23 cellular contexts compared by ENCODE assay signal in genomic region chr16:56204836-56205235, GRCh38. TPM values are rescaled to one million over a fixed set of nuclear protein-coding genes. Genes with fewer than 3 reads are reported as not detected.
A peak's percentile ranks its signal among the peaks of the same experiment; 100 is the strongest.
DNase-seq lines count a peak whose midpoint lies in the region; ATAC-seq, FAIRE-seq and TF ChIP-seq lines count a peak whose summit lies in the region.
"Had no signal": no experiment of that assay in that cellular context is flagged by ENCODE, and none has a peak within 500 bp of the region (broad histone marks: within the 10 kb centered on the region; RNA-seq: fewer than 3 reads in every experiment).

No MANE protein-coding gene starts in this region.

- H2AFZ ChIP-seq in H1 (ENCODE audit: low read length), result no peak overlapping the region
- H2AFZ ChIP-seq: GM23338 had no signal

- H3K4me1 ChIP-seq in H1 (replicated peaks in 1 of 4; ENCODE audit: control insufficient read depth in 3 of 4, insufficient read depth in 4 of 4, low read length in 3 of 4) (no peaks in the 10 kb centered on the region), transverse colon (peaks cover 0 to 12% (median 2%) of the 10 kb centered on the region in 4 donors)
- H3K4me1 ChIP-seq: A549, HAP-1 had no signal

- no peak overlapping the region for H2BK120ac ChIP-seq in H1 (replicated peaks; ENCODE audit: low read depth, low read length)

- ATAC-seq in GM18907 (IDR thresholded peaks at IDR 0.05; ENCODE audit: unreplicated experiment), result no peak
- ATAC-seq: A549, GM12878, GM23338 had no signal

- no peak overlapping the region for H2BK15ac ChIP-seq in H1 (ENCODE audit: low read length)

- no peak overlapping the region for H2BK5ac ChIP-seq in H1 (ENCODE audit: low read depth, low read length)

- H3K79me2 ChIP-seq in H1 (ENCODE audit: control insufficient read depth in 1 of 2, insufficient read depth in 2 of 2, low read length in 2 of 2), result peaks cover 0 to 16% of the 10 kb centered on the region in 2 experiments; a peak in 2 of 4 replicates

- TF ChIP-seq EP300 in H1 (IDR thresholded peaks at IDR 0.05; ENCODE audit: borderline replicate concordance in 1 of 2, low read depth in 2 of 2, low read length in 2 of 2) (no peak), transverse colon (IDR thresholded peaks at IDR 0.05; ENCODE audit: low read depth) (no peak)

- no peaks in the 10 kb centered on the region for H3K9me3 ChIP-seq in H1 (ENCODE audit: insufficient read depth in 2 of 2, low read depth in 1 of 2, low read length in 1 of 2)
- no peaks in the 10 kb centered on the region for H3K9me3 ChIP-seq in transverse colon
- H3K9me3 ChIP-seq: A549, HAP-1 had no signal

- H3K56ac ChIP-seq in H1 (replicated peaks; ENCODE audit: insufficient read length, low read depth, low read length), result no peak overlapping the region

- intact Hi-C loops in transverse colon (cut with DNase I; ENCODE audit: low total_unique reads), result no loop called here

- WGBS in H1 (ENCODE audit: extremely low coverage in 1 of 2, insufficient coverage in 1 of 2, insufficient read length in 1 of 2, insufficient replicate concordance in 2 of 2, low coverage in 1 of 2, low lambda C conversion rate in 2 of 2, missing lambda C conversion rate in 1 of 2), 2 experiments, result 85% methylated on average over 5 of the region's 5 CpGs; no CpG with 5 or more reads in 1 of the 2 experiments
- WGBS in transverse colon (ENCODE audit: low coverage in 1 of 2), 2 donors, result 61 to 78% methylated on average over 5 of the region's 5 CpGs

- H4K20me1 ChIP-seq in H1 (replicated peaks in 1 of 2; ENCODE audit: control insufficient read depth in 1 of 2, insufficient read depth in 2 of 2, low read length in 2 of 2), result no peaks in the 10 kb centered on the region

- no peak overlapping the region for H3K4me2 ChIP-seq in H1 (ENCODE audit: insufficient read depth in 1 of 2, low read depth in 2 of 2, low read length in 2 of 2)
- H3K4me2 ChIP-seq: A549, GM23338 had no signal

- H3K79me1 ChIP-seq in H1 (ENCODE audit: low read depth, low read length), result peaks cover 8% of the 10 kb centered on the region

- no peaks in the 10 kb centered on the region for H3K23me2 ChIP-seq in H1 (ENCODE audit: low read depth, low read length)

- H4K5ac ChIP-seq in H1 (ENCODE audit: insufficient read length, low read depth, low read length), result no peak overlapping the region

- no peak overlapping the region for H3K23ac ChIP-seq in H1 (ENCODE audit: insufficient read length)

- TF ChIP-seq POLR2A in H1 (IDR thresholded peaks at IDR 0.05; ENCODE audit: control extremely low read depth in 1 of 2, low read depth in 2 of 2, low read length in 2 of 2), result no peak
- TF ChIP-seq POLR2A in transverse colon (IDR thresholded peaks at IDR 0.05), result no peak

- no peak overlapping the region for H4K91ac ChIP-seq in H1 (replicated peaks; ENCODE audit: insufficient read length, low read length)

- no peak overlapping the region for H3K4me3 ChIP-seq in H1 (ENCODE audit: extremely low read depth in 1 of 4, insufficient read depth in 2 of 4, low read depth in 3 of 4, low read length in 4 of 4)
- no peak overlapping the region for H3K4me3 ChIP-seq in transverse colon
- H3K4me3 ChIP-seq: A549, GM12878, GM23338, HAP-1 had no signal

- 0 out of 2 replicates have a peak overlapping the region, but pooled peaks have one; percentile 55 for H2BK20ac ChIP-seq in H1 (ENCODE audit: low read length)

- H3K36me3 ChIP-seq in H1 (ENCODE audit: control insufficient read depth in 2 of 4, insufficient read depth in 4 of 4, low read length in 3 of 4), result no peaks in the 10 kb centered on the region
- H3K36me3 ChIP-seq in transverse colon, result no peaks in the 10 kb centered on the region
- H3K36me3 ChIP-seq: HAP-1 had no signal

- DNase-seq in EH (ENCODE audit: low read depth) (peak; percentile 76), H1 (ENCODE audit: low read depth in 1 of 2, low spot score in 2 of 2) (no peak), left kidney (ENCODE audit: low read depth, low spot score) (peak; percentile 35), transverse colon (no peak), T-helper 9 cell (no peak), OCI-M2 (lab: John Stamatoyannopoulos, UW; ENCODE audit: unreplicated experiment) (no peak)
- DNase-seq: 8988T; ACHN; C1 segment of cervical spinal cord; Calu3; CD4-positive, alpha-beta memory T cell; COR-L47; DMS53; DMS79 treated with DMSO at 0.1 percent for 48 hours; GDM1; HFFc6 had no signal

- no peak overlapping the region for H3K18ac ChIP-seq in H1 (ENCODE audit: extremely low read depth, low read length)

- H3K4ac ChIP-seq in H1 (replicated peaks; ENCODE audit: insufficient read length, low read depth, low read length), result no peak overlapping the region

- in situ Hi-C loops in transverse colon (cut with MboI; ENCODE audit: low pct_ligation_motif_present in 1 of 4, low pct_unique_long_range_greater_than_20kb in 1 of 4, low sequenced_read_pairs in 3 of 4), result no loop called here

- no peak overlapping the region for H3K14ac ChIP-seq in H1 (ENCODE audit: insufficient read length)

- TF ChIP-seq CTCF in H1 (IDR thresholded peaks at IDR 0.05; ENCODE audit: control extremely low read depth in 1 of 3, insufficient read depth in 1 of 3, low read depth in 1 of 3, low read length in 3 of 3), result no peak
- TF ChIP-seq CTCF in transverse colon (IDR thresholded peaks at IDR 0.05), result no peak

- H2AK5ac ChIP-seq in H1 (ENCODE audit: low read depth, low read length), result no peak overlapping the region

- H3K27ac ChIP-seq in H1 (ENCODE audit: low read depth, low read length), result no peak overlapping the region
- H3K27ac ChIP-seq in transverse colon, result peak overlapping the region in 3 of 4 donors; percentile 5 to 46 (median 24)
- H3K27ac ChIP-seq: A549 had no signal

- no peak for TF ChIP-seq RAD21 in H1 (IDR thresholded peaks at IDR 0.05 in 1 of 2, conservative IDR thresholded peaks at IDR 0.05 in 1 of 2; ENCODE audit: low read depth in 2 of 2, low read length in 2 of 2)

- no peak overlapping the region for H4K8ac ChIP-seq in H1 (ENCODE audit: extremely low read depth, insufficient read depth, low read length)

- CTCF ChIA-PET in H1 (lab: Charles Lee; ENCODE audit: partially characterized antibody), result interaction anchor here (1.3 to 3.2 kb wide), 5 partner anchors 41 to 163 kb away, joined by 3 to 14 read pairs (median 4); no protein-coding TSS in a partner anchor

- H2BK12ac ChIP-seq in H1 (ENCODE audit: low read depth, low read length), result no peak overlapping the region

- FAIRE-seq in H1 (lab: Jason Lieb, UNC), result no peak
- FAIRE-seq: A549, GM12878, GM18507, H54 had no signal

- no peak overlapping the region for H3K9ac ChIP-seq in H1 (replicated peaks in 1 of 4; ENCODE audit: extremely low read depth in 1 of 4, low read depth in 3 of 4, low read length in 3 of 4)

- POLR2A ChIA-PET in H1 (lab: Charles Lee; ENCODE audit: partially characterized antibody), result no interaction called here

- no peaks in the 10 kb centered on the region for H3K27me3 ChIP-seq in H1 (replicated peaks in 1 of 4; ENCODE audit: control insufficient read depth in 3 of 4, extremely low read depth in 1 of 4, insufficient read depth in 3 of 4, low read length in 3 of 4)
- no peaks in the 10 kb centered on the region for H3K27me3 ChIP-seq in transverse colon

TF ChIP-seq in H1, 55 proteins besides CTCF, POLR2A, EP300 and RAD21:
- TF ChIP-seq FOSL1 (IDR thresholded peaks at IDR 0.05; ENCODE audit: insufficient read depth, low read depth, low read length) (no peak), CHD1 (IDR thresholded peaks at IDR 0.05; ENCODE audit: low read depth, low read length) (no peak), RBBP5 (IDR thresholded peaks at IDR 0.05; ENCODE audit: borderline replicate concordance, low read depth, low read length) (no peak), CBX8 (IDR thresholded peaks at IDR 0.05; ENCODE audit: borderline replicate concordance, low read depth, low read length) (no peak), BCL11A (IDR thresholded peaks at IDR 0.05; ENCODE audit: low read depth in 2 of 2, low read length in 2 of 2) (no peak), TCF12 (IDR thresholded peaks at IDR 0.05; ENCODE audit: low read depth, low read length) (no peak), EGR1 (IDR thresholded peaks at IDR 0.05; ENCODE audit: borderline replicate concordance, low read depth, low read length) (no peak), HDAC6 (IDR thresholded peaks at IDR 0.05; ENCODE audit: low read depth, low read length) (no peak), TAF7 (optimal IDR thresholded peaks at IDR 0.05; ENCODE audit: borderline replicate concordance, low read depth, low read length) (no peak)

RNA-seq across cellular contexts. Expression of gene GNAO1, which starts 13.5 kb away (rescaled TPM):
- 30.2 and 34.4 TPM in 2 replicates for total RNA-seq in H1 (2021; fragmentation: NEBNext Ultra II Directional; extraction: Animal tissue kit (Norgen Biotek cat#: 25700))
- 6.7 and 10.8 TPM in 2 replicates for polyA plus RNA-seq in H1 (2011; rRNA removed)
- 5.7 TPM for polyA plus RNA-seq in H1 (2011; cell fraction: cytosol; rRNA removed)
- polyA plus RNA-seq in H1 (2011; cell fraction: nucleus; rRNA removed), result 14.2 TPM
- 18.7 to 24.3 TPM (median 22.5 TPM) in 4 replicates for polyA plus RNA-seq in H1 (2012, experiment 1 of 2)
- 18.5 TPM for polyA plus RNA-seq in H1 (2012, experiment 2 of 2)
- polyA plus RNA-seq in H1 (2013, experiment 1 of 2), result 11.1 TPM
- polyA plus RNA-seq in H1 (2013, experiment 2 of 2), result 10.6 TPM
- 11.8 and 13.1 TPM in 2 replicates for polyA minus RNA-seq in H1 (2011; rRNA and poly(A)+ RNA removed)
- polyA minus RNA-seq in H1 (2011; cell fraction: cytosol; rRNA and poly(A)+ RNA removed), result 15.0 TPM
- 14.7 TPM for polyA minus RNA-seq in H1 (2011; cell fraction: nucleus; rRNA and poly(A)+ RNA removed)
- 10 to 100 TPM in 3 of 4 donors, 1 to 10 TPM in 1; 7.3 to 25.4 (median 11.3) TPM for total RNA-seq in transverse colon
- total RNA-seq: Calu3 had no signal

Comparison
In these comparisons a context has a peak if more than half of its experiments do, and no peak if none do; other contexts are left out.
1. DNase-seq: peak in EH (single experiment) and left kidney (single experiment); none in H1 (0 of 2), transverse colon (single experiment), T-helper 9 cell (single experiment) and OCI-M2 (single experiment).